In the genomic region with DNA sequence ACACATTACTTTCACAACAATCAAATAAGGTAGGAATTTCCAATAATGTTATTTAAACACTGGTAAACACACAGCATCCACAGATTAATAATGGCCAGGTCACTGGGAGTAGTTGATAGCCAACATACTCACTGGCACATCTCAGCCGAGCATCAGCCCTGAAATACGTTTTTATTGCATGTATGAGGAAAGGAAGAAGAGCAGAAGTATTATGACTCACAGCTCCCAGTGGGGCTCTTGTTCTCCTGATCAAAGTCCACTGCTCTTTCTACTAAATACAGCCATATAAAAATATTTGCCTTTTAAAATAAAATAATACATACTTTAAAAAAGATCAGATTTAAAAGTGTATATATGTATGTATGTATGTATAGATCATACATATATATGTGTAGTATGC, we compare ENCODE assay signal across 26 cellular contexts.
"Had no signal": no experiment of that assay in that cellular context is flagged by ENCODE, and none has a peak within 500 bp of the region (broad histone marks: within the 10 kb centered on the region; RNA-seq: fewer than 3 reads in every experiment).

No MANE protein-coding gene starts in this region.

- DNase-seq: activated CD4-positive, alpha-beta T cell treated with anti-CD3 and anti-CD28 coated beads for 48 hours; activated CD4-positive, alpha-beta T cell treated with anti-CD3 and anti-CD28 coated beads, Interleukin-2, amount 50 U/mL, for 48 hours; activated CD8-positive, alpha-beta memory T cell treated with anti-CD3 and anti-CD28 coated beads, Interleukin-2, amount 50 U/mL, for 4 hours; activated effector memory CD4-positive, alpha-beta T cell treated with anti-CD3 and anti-CD28 coated beads, Interleukin-2, amount 50 U/mL, for 16 hours; activated naive CD4-positive, alpha-beta T cell treated with anti-CD3 and anti-CD28 coated beads for 36 hours; activated naive CD8-positive, alpha-beta T cell treated with anti-CD3 and anti-CD28 coated beads, Interleukin-2, amount 10 ng/mL, durations not matched to agents 7 days and 5 days; activated T-cell treated with anti-CD3 and anti-CD28 coated beads, Interleukin-2, amount 50 U/mL, for 1 hour; cerebellar nuclear complex; dorsolateral prefrontal cortex; effector memory CD8-positive, alpha-beta T cell; foreskin melanocyte; heart right ventricle; left ventricle myocardium inferior; naive B cell; nephron progenitor cell; ovary; right lobe of liver; stimulated activated CD4-positive, alpha-beta T cell treated with anti-CD3 and anti-CD28 coated beads, Interleukin-4, amount 100 ng/mL, for 24 hours; trophoblast cell had no signal

- H3K9me3 ChIP-seq: ascending aorta, heart right ventricle, left ventricle myocardium inferior, ovary, right lobe of liver, thoracic aorta had no signal

- ATAC-seq: effector memory CD8-positive, alpha-beta T cell; heart right ventricle; right lobe of liver; stimulated activated effector memory CD8-positive, alpha-beta T cell treated with anti-CD3 and anti-CD28 coated beads, Interleukin-12 subunit alpha, Interleukin-12 subunit beta, amount 100 ng/mL, for 72 hours had no signal

- H3K36me3 ChIP-seq: ascending aorta, cardiac muscle cell, heart right ventricle, left ventricle myocardium inferior, ovary, right lobe of liver, thoracic aorta had no signal

- H3K27me3 ChIP-seq: ascending aorta, cardiac muscle cell, dorsolateral prefrontal cortex, heart right ventricle, ovary, right lobe of liver had no signal

- H3K27ac ChIP-seq: ascending aorta, cardiac muscle cell, coronary artery, dorsolateral prefrontal cortex, heart right ventricle, left ventricle myocardium inferior, ovary, right lobe of liver, skin epidermis, thoracic aorta, VCaP had no signal

- H3K4me1 ChIP-seq: ascending aorta, heart right ventricle, left ventricle myocardium inferior, right lobe of liver had no signal

- H3K4me3 ChIP-seq: ascending aorta, cardiac muscle cell, coronary artery, dorsolateral prefrontal cortex, heart right ventricle, left ventricle myocardium inferior, ovary, right lobe of liver, skin epidermis, thoracic aorta had no signal
